Comparison of ENCODE assay signal across 16 cellular contexts in the genomic region with DNA sequence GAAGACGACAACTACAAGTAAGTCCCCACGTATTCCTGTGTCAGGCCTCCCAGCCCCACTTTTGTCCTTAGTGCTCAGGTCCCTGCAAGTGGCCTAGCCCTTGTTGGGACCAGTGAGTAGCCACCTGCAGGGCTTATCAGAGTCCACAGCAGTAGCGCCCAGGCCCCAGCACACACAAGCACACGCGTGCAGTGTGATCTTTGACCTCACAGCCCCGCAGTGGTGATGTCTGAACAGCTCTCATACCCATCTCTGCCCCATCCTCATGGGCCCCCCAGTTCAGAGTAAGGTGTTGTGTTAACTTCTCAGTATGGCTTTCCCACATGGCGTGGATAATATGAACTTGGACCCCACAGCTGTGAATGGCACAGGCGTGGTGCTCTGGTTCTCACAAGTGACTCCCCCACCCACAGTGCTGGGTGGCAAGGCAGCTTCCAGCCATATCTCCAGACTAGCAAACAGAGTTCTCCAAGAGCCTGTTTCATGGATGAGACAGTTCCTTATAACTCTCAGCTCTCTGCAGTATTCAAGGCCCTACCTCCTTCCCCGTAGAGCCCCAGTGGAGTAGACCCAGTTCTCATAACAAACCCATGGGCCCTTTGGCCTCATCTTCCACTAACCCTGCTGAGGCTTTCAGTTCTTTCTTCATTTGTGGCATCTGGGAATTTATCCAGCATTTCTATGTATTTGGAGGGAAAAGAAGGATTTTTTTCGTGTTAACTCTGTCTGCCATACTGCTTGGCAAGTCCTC. TPM values are rescaled to one million over a fixed set of nuclear protein-coding genes. Genes with fewer than 3 reads are reported as not detected.
"Had no signal": no experiment of that assay in that cellular context is flagged by ENCODE, and none has a peak within 500 bp of the region (broad histone marks: within the 10 kb centered on the region; RNA-seq: fewer than 3 reads in every experiment).

No MANE protein-coding gene starts in this region.

- H3K27ac ChIP-seq: thyroid gland had no signal

- H3K27me3 ChIP-seq: thyroid gland had no signal

- H3K4me1 Mint-ChIP-seq: central memory CD8-positive, alpha-beta T cell; stimulated activated naive CD8-positive, alpha-beta T cell treated with anti-CD3 and anti-CD28 coated beads, Interleukin-15, amount 100 ng/mL, for 72 hours had no signal

- H3K36me3 ChIP-seq: thyroid gland had no signal

- H3K9ac ChIP-seq: SK-N-SH had no signal

- H3K27me3 Mint-ChIP-seq: activated T-cell treated with anti-CD3 and anti-CD28 coated beads, Interleukin-2, amount 50 U/mL, for 24 hours; central memory CD8-positive, alpha-beta T cell; naive B cell; stimulated activated naive CD8-positive, alpha-beta T cell treated with anti-CD3 and anti-CD28 coated beads, Interleukin-15, amount 100 ng/mL, for 72 hours had no signal

- DNase-seq: activated CD4-positive, alpha-beta T cell treated with anti-CD3 and anti-CD28 coated beads for 48 hours; activated naive CD4-positive, alpha-beta T cell treated with Interleukin-2 at 50 U/mL for 16 hours; activated T-cell treated with anti-CD3 and anti-CD28 coated beads, Interleukin-2, amount 50 U/mL, for 24 hours; kidney glomerular epithelial cell; naive B cell; nucleus accumbens; SK-N-SH; stimulated activated CD4-positive, alpha-beta T cell treated with anti-CD3 and anti-CD28 coated beads, Interleukin-4, amount 100 ng/mL, for 1 hour; stimulated activated CD8-positive, alpha-beta memory T cell treated with anti-CD3 and anti-CD28 coated beads, Interleukin-4, amount 100 ng/mL, for 48 hours; stimulated activated naive CD8-positive, alpha-beta T cell treated with anti-CD3 and anti-CD28 coated beads, Interleukin-15, amount 100 ng/mL, for 72 hours; thyroid gland had no signal

- H3K9me3 ChIP-seq: SK-N-SH, thyroid gland had no signal

- ATAC-seq: sciatic nerve; stimulated activated naive CD8-positive, alpha-beta T cell treated with anti-CD3 and anti-CD28 coated beads, Interleukin-15, amount 100 ng/mL, for 72 hours had no signal

- H3K4me3 Mint-ChIP-seq: activated T-cell treated with anti-CD3 and anti-CD28 coated beads, Interleukin-2, amount 50 U/mL, for 24 hours; central memory CD8-positive, alpha-beta T cell; dendritic cell treated with granulocyte-macrophage colony-stimulating factor and Interleukin-4, amounts not matched to agents 40 ng/mL and 50 ng/mL, for 4 days; stimulated activated naive CD8-positive, alpha-beta T cell treated with anti-CD3 and anti-CD28 coated beads, Interleukin-15, amount 100 ng/mL, for 72 hours; T-helper 1 cell treated with Interleukin-12 subunit alpha and Interleukin-12 subunit beta and Interleukin-4 antibody, amounts not matched to agents 30 μg/mL and 1 μg/mL, for 36 hours had no signal

- H3K4me3 ChIP-seq: thyroid gland had no signal

- H3K27ac Mint-ChIP-seq: activated T-cell treated with anti-CD3 and anti-CD28 coated beads, Interleukin-2, amount 50 U/mL, for 24 hours; dendritic cell treated with granulocyte-macrophage colony-stimulating factor and Interleukin-4, amounts not matched to agents 40 ng/mL and 50 ng/mL, for 4 days; naive B cell; stimulated activated naive CD8-positive, alpha-beta T cell treated with anti-CD3 and anti-CD28 coated beads, Interleukin-15, amount 100 ng/mL, for 72 hours; T-helper 1 cell treated with Interleukin-12 subunit alpha and Interleukin-12 subunit beta and Interleukin-4 antibody, amounts not matched to agents 30 μg/mL and 1 μg/mL, for 36 hours had no signal

- H3K9me3 Mint-ChIP-seq: activated T-cell treated with anti-CD3 and anti-CD28 coated beads, Interleukin-2, amount 50 U/mL, for 24 hours; central memory CD8-positive, alpha-beta T cell; dendritic cell treated with granulocyte-macrophage colony-stimulating factor and Interleukin-4, amounts not matched to agents 40 ng/mL and 50 ng/mL, for 4 days; stimulated activated naive CD8-positive, alpha-beta T cell treated with anti-CD3 and anti-CD28 coated beads, Interleukin-15, amount 100 ng/mL, for 72 hours; T-helper 1 cell treated with Interleukin-12 subunit alpha and Interleukin-12 subunit beta and Interleukin-4 antibody, amounts not matched to agents 30 μg/mL and 1 μg/mL, for 36 hours had no signal

RNA-seq across cellular contexts. Expression of a gene that starts 46.5 kb away (rescaled TPM):
- total RNA-seq: activated CD8-positive, alpha-beta memory T cell treated with anti-CD3 and anti-CD28 coated beads for 36 hours had no signal
